ENCODE assay signal across 17 cellular contexts in genomic region chr10:78847486-78847885, GRCh38.
DNase-seq lines count a peak whose midpoint lies in the region; TF ChIP-seq lines count a peak whose summit lies in the region.
"Had no signal": no experiment of that assay in that cellular context is flagged by ENCODE, and none has a peak within 500 bp of the region (broad histone marks: within the 10 kb centered on the region; RNA-seq: fewer than 3 reads in every experiment).

No MANE protein-coding gene starts in this region.

- H3K36me3 Mint-ChIP-seq in osteocyte (ENCODE audit: unreplicated experiment), result no peaks in the 10 kb centered on the region
- H3K36me3 Mint-ChIP-seq: CD14-positive monocyte; CD4-positive, alpha-beta memory T cell had no signal

- H4K20me1 ChIP-seq in Karpas-422 (ENCODE audit: insufficient read depth, low read depth, low read length), result no peaks in the 10 kb centered on the region; the same call in 1 of the 2 replicates
- H4K20me1 ChIP-seq: BLaER1 had no signal

- H2BK12ac ChIP-seq in trophoblast cell (ENCODE audit: low read length), result no peak overlapping the region

- H3K79me2 ChIP-seq in Karpas-422 (ENCODE audit: low read length), result no peaks in the 10 kb centered on the region
- no peaks in the 10 kb centered on the region for H3K79me2 ChIP-seq in trophoblast cell (ENCODE audit: control insufficient read depth, insufficient read depth, low read length, poor library complexity)

- no peaks in the 10 kb centered on the region for H3K36me3 ChIP-seq in Karpas-422 (ENCODE audit: insufficient read depth, low read length)
- no peaks in the 10 kb centered on the region for H3K36me3 ChIP-seq in trophoblast cell (ENCODE audit: control insufficient read depth in 1 of 2, insufficient read depth in 2 of 2, low read length in 2 of 2)
- H3K36me3 ChIP-seq: BLaER1 had no signal

- no peak overlapping the region for H3K18ac ChIP-seq in trophoblast cell (ENCODE audit: low read length)

- no peak overlapping the region for H2AK5ac ChIP-seq in trophoblast cell (ENCODE audit: low read length)

- H3K27me3 Mint-ChIP-seq in osteocyte (ENCODE audit: unreplicated experiment), result peaks cover 23% of the 10 kb centered on the region
- H3K27me3 Mint-ChIP-seq: CD4-positive, alpha-beta memory T cell had no signal

- no peak overlapping the region for H2AFZ ChIP-seq in Karpas-422 (ENCODE audit: low read length)
- no peak overlapping the region for H2AFZ ChIP-seq in trophoblast cell (ENCODE audit: insufficient read depth, low read length, poor library complexity)

- H4K12ac ChIP-seq in trophoblast cell (ENCODE audit: low read depth, low read length), result no peak overlapping the region

- no peak for TF ChIP-seq CTCF in osteocyte (IDR thresholded peaks at IDR 0.05)

- H3K4me3 ChIP-seq in Karpas-422 (ENCODE audit: low read length) (no peak overlapping the region), trophoblast cell (ENCODE audit: low read depth, low read length) (no peak overlapping the region)
- H3K4me3 ChIP-seq: BLaER1, GM12878 had no signal

- H4K8ac ChIP-seq in trophoblast cell (ENCODE audit: low read depth, low read length), result no peak overlapping the region

- H3K4me3 Mint-ChIP-seq in osteocyte (ENCODE audit: unreplicated experiment), result no peak overlapping the region
- H3K4me3 Mint-ChIP-seq: CD14-positive monocyte; CD4-positive, alpha-beta memory T cell; H9 had no signal

- peak; percentile 26 for DNase-seq in NCI-H1694 treated with DMSO at 0.1 percent for 48 hours (lab: John Stamatoyannopoulos, UW)
- DNase-seq in NCI-H1694 (lab: John Stamatoyannopoulos, UW), result no peak
- DNase-seq in Karpas-422, result peak; percentile 44
- DNase-seq in caudate nucleus (lab: John Stamatoyannopoulos, UW), result no peak
- peak; percentile 9 to 74 for DNase-seq in trophoblast cell
- no peak for DNase-seq in occipital lobe (lab: John Stamatoyannopoulos, UW)
- DNase-seq in osteocyte (ENCODE audit: extremely low spot score, unreplicated experiment), result no peak
- DNase-seq in activated CD4-positive, alpha-beta T cell treated with anti-CD3 and anti-CD28 coated beads for 1 hour, result no peak
- DNase-seq: 8988T; CD4-positive, alpha-beta memory T cell; DMS53; DND-41; EL; H9 had no signal

- H3K9ac ChIP-seq in Karpas-422 (ENCODE audit: low read length) (no peak overlapping the region), trophoblast cell (ENCODE audit: low read length) (no peak overlapping the region)
- H3K9ac ChIP-seq: BLaER1 had no signal

- no peak overlapping the region for H4K91ac ChIP-seq in trophoblast cell (ENCODE audit: low read depth, low read length)

- H3K14ac ChIP-seq in trophoblast cell (ENCODE audit: low read length), result no peak overlapping the region

- no peaks in the 10 kb centered on the region for H3K9me2 ChIP-seq in Karpas-422 (replicated peaks; ENCODE audit: insufficient read depth, low read length)

- no peak overlapping the region for H2BK120ac ChIP-seq in trophoblast cell (ENCODE audit: insufficient read depth, low read length, poor library complexity)

- H3K4me1 Mint-ChIP-seq in osteocyte (ENCODE audit: unreplicated experiment), result no peaks in the 10 kb centered on the region
- H3K4me1 Mint-ChIP-seq: CD14-positive monocyte; CD4-positive, alpha-beta memory T cell had no signal

- peak overlapping the region; percentile 41 for H3K4me2 ChIP-seq in Karpas-422 (ENCODE audit: low read depth, low read length, poor library complexity, severe bottlenecking)
- no peak overlapping the region for H3K4me2 ChIP-seq in trophoblast cell (ENCODE audit: low read length)
- H3K4me2 ChIP-seq: BLaER1 had no signal

- no peak overlapping the region for H3K27ac Mint-ChIP-seq in osteocyte (ENCODE audit: unreplicated experiment)
- H3K27ac Mint-ChIP-seq: CD4-positive, alpha-beta memory T cell; H9 had no signal

- H3K4me1 ChIP-seq in Karpas-422 (ENCODE audit: low read length) (peaks cover 28% of the 10 kb centered on the region), trophoblast cell (ENCODE audit: control insufficient read depth in 1 of 2, insufficient read depth in 2 of 2, low read length in 2 of 2) (peaks cover 0 to 6% of the 10 kb centered on the region in 2 experiments)
- H3K4me1 ChIP-seq: BLaER1 had no signal

- WGBS in trophoblast cell (ENCODE audit: extremely low coverage, insufficient coverage, insufficient read length), result no CpG with 5 or more reads among the region's 5 CpGs

- H3K79me1 ChIP-seq in trophoblast cell (ENCODE audit: low read length), result no peaks in the 10 kb centered on the region

- H3K23ac ChIP-seq in trophoblast cell (ENCODE audit: low read length), result no peak overlapping the region

- H3K27ac ChIP-seq in Karpas-422 (ENCODE audit: low read length), result peak overlapping the region; percentile 0; the same call in 1 of the 2 replicates
- H3K27ac ChIP-seq in caudate nucleus (ENCODE audit: low read depth, low read length), result peak overlapping the region; percentile 58
- H3K27ac ChIP-seq in trophoblast cell (ENCODE audit: low read depth, low read length), result no peak overlapping the region
- H3K27ac ChIP-seq: BLaER1 had no signal

- no peaks in the 10 kb centered on the region for H3K9me3 Mint-ChIP-seq in osteocyte (ENCODE audit: unreplicated experiment)
- H3K9me3 Mint-ChIP-seq: H9 had no signal

- H3K9me3 ChIP-seq in Karpas-422 (ENCODE audit: low read length), result no peaks in the 10 kb centered on the region
- peaks cover 4% of the 10 kb centered on the region for H3K9me3 ChIP-seq in trophoblast cell (ENCODE audit: insufficient read depth, low read depth, low read length)

- H3K4ac ChIP-seq in trophoblast cell (ENCODE audit: low read depth, low read length), result no peak overlapping the region

- H2BK5ac ChIP-seq in trophoblast cell (ENCODE audit: low read depth, low read length, poor library complexity), result no peak overlapping the region

- H3K27me3 ChIP-seq in Karpas-422 (ENCODE audit: low read length), result no peaks in the 10 kb centered on the region
- H3K27me3 ChIP-seq in trophoblast cell (ENCODE audit: insufficient read depth, low read length), result no peaks in the 10 kb centered on the region
- H3K27me3 ChIP-seq: BLaER1 had no signal

Comparison
In these comparisons a context has a peak if more than half of its experiments do, and no peak if none do; other contexts are left out.
1. DNase-seq: peak in NCI-H1694 treated with DMSO at 0.1 percent for 48 hours (single experiment), Karpas-422 (single experiment) and trophoblast cell (2 of 2); none in NCI-H1694 (single experiment), caudate nucleus (0 of 61), occipital lobe (single experiment), osteocyte (single experiment) and activated CD4-positive, alpha-beta T cell treated with anti-CD3 and anti-CD28 coated beads for 1 hour (single experiment).